In the genomic region with DNA sequence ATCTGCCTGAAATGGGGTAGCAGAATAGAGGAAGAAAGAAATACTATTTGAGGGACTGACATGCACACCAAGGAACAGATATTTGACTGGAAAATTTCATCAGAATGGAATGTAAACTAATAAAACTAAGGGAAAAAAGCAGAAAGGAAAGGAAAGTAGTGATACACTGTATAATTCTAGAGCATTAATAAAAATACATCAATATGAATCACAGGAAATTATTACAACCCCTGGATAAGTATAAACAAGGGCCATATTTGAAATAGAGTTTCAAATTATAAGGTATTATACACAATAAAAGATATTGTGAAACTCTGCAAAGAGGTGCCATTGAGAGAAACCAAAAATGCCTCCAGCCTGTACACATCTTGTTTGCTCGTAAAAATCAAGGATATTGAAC, we compare ENCODE assay signal across 8 cellular contexts.
"Had no signal": no experiment of that assay in that cellular context is flagged by ENCODE, and none has a peak within 500 bp of the region (broad histone marks: within the 10 kb centered on the region; RNA-seq: fewer than 3 reads in every experiment).

No MANE protein-coding gene starts in this region.

- H2AFZ ChIP-seq: GM23248 had no signal

- H3K27ac ChIP-seq: GM23248 had no signal

- H3K9me3 ChIP-seq: HAP-1 had no signal

- FAIRE-seq: HTR-8/SVneo had no signal

- H3K9ac ChIP-seq: GM23248 had no signal

- DNase-seq: GM23248, GOT3, H7, HFFc6, IMR-90 had no signal

- H3K36me3 ChIP-seq: HAP-1 had no signal

- H3K4me3 ChIP-seq: GM23248, HAP-1 had no signal

- ATAC-seq: HCT116 had no signal

- H3K4me1 ChIP-seq: HAP-1 had no signal
